In the genomic region with DNA sequence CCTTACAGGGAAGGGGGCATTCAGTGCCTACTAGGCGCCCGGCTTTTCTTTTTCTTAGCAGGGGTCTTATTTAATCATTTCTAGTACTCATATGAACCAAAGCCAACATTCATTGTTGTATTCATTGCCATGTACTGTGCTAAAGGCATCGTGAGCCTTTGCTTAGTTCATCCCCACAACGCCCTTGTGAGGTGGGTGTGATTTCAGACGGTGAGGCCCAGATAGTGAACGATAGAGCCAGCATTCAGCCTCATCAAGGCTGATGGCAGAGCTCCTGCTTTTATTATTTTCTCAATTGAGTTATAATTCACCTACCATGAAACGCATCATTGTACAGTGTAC, we compare ENCODE assay signal across 9 cellular contexts. TPM values are rescaled to one million over a fixed set of nuclear protein-coding genes. Genes with fewer than 3 reads are reported as not detected.
DNase-seq lines count a peak whose midpoint lies in the region; ATAC-seq, FAIRE-seq and TF ChIP-seq lines count a peak whose summit lies in the region.
"Had no signal": no experiment of that assay in that cellular context is flagged by ENCODE, and none has a peak within 500 bp of the region (broad histone marks: within the 10 kb centered on the region; RNA-seq: fewer than 3 reads in every experiment).

No MANE protein-coding gene starts in this region.

- H3K27ac ChIP-seq in BLaER1 treated with 17β-estradiol and CSF1 and Interleukin-3, amounts not matched to agents 10 nM and 100 nM: peak overlapping the region in 10 of 11 experiments; percentile 53 to 78 (median 70); a peak in 20 of 22 replicates
- H3K27ac ChIP-seq in GM12878 (ENCODE audit: control insufficient read depth, insufficient read depth): peak overlapping the region; percentile 77
- H3K27ac ChIP-seq in small intestine (ENCODE audit: low read depth in 1 of 2, low read length in 1 of 2): peak overlapping the region in 1 of 2 donors; percentile 65

- RAD21 ChIA-PET in GM12878 (lab: Charles Lee; ENCODE audit: unreplicated experiment): interaction anchor here (0.6 to 1.7 kb wide), 6 partner anchors 11 to 873 kb away, joined by 3 to 9 read pairs (median 4); no protein-coding TSS in a partner anchor

- no peak for TF ChIP-seq POLR2A in GM12878 (IDR thresholded peaks at IDR 0.05; ENCODE audit: low read depth, low read length)

- peaks cover 31 to 99% (median 49%) of the 10 kb centered on the region in 10 experiments for H3K4me1 ChIP-seq in BLaER1 treated with 17β-estradiol and CSF1 and Interleukin-3, amounts not matched to agents 10 nM and 100 nM
- peaks cover 14% of the 10 kb centered on the region for H3K4me1 ChIP-seq in GM12878 (ENCODE audit: control insufficient read depth, insufficient read depth, low read length)
- H3K4me1 ChIP-seq in mononuclear cell (ENCODE audit: insufficient read depth, low read length): peaks cover 71% of the 10 kb centered on the region
- peaks cover 0 to 3% of the 10 kb centered on the region in 2 donors for H3K4me1 ChIP-seq in small intestine (ENCODE audit: control insufficient read depth in 2 of 2, insufficient read depth in 1 of 2, low read depth in 1 of 2, low read length in 1 of 2)

- intact Hi-C loops in GM12878 (cut with micrococcal nuclease; ENCODE audit: unreplicated experiment): no loop called here

- H4K20me1 ChIP-seq in BLaER1 treated with 17β-estradiol and CSF1 and Interleukin-3, amounts not matched to agents 10 nM and 100 nM: peaks cover 7 to 100% (median 27%) of the 10 kb centered on the region in 11 experiments; a peak in 21 of 22 replicates
- H4K20me1 ChIP-seq in GM12878 (ENCODE audit: control insufficient read depth, insufficient read depth): no peaks in the 10 kb centered on the region

- DNase-seq in GM12878 (ENCODE audit: low read depth, low spot score) (no peak), NCI-H2171 treated with DMSO at 0.1 percent for 48 hours (lab: John Stamatoyannopoulos, UW) (no peak), small intestine (no peak)
- DNase-seq: NCI-H446 treated with DMSO at 0.1 percent for 48 hours had no signal

- SMC1A ChIA-PET in GM12878 (lab: Charles Lee; ENCODE audit: uncharacterized antibody, unreplicated experiment): interaction anchor here (0.9 to 2.3 kb wide), 7 partner anchors 10 to 119 kb away, joined by 3 to 24 read pairs (median 4); no protein-coding TSS in a partner anchor

- no peak for TF ChIP-seq EP300 in GM12878 (IDR thresholded peaks at IDR 0.05; ENCODE audit: borderline replicate concordance in 1 of 2, control insufficient read depth in 1 of 2, low read depth in 2 of 2, low read length in 2 of 2)

- CTCF ChIA-PET in GM12878 (lab: Yijun Ruan, JAX): interaction anchor here (0.8 to 2.9 kb wide), 5 partner anchors 10 to 99 kb away, joined by 3 to 23 read pairs (median 6); no protein-coding TSS in a partner anchor

- POLR2A ChIA-PET in GM12878 (lab: Charles Lee): interaction anchor here (1.0 to 3.1 kb wide), 2 partner anchors 10 to 99 kb away, joined by 4 to 27 read pairs; no protein-coding TSS in a partner anchor

- H3K4me2 ChIP-seq in BLaER1 treated with 17β-estradiol and CSF1 and Interleukin-3, amounts not matched to agents 10 nM and 100 nM: peak overlapping the region; percentile 78 to 99 (median 90)
- peak overlapping the region; percentile 98 for H3K4me2 ChIP-seq in GM12878 (ENCODE audit: control insufficient read depth, insufficient read depth)

- H3K9ac ChIP-seq in BLaER1 treated with 17β-estradiol and CSF1 and Interleukin-3, amounts not matched to agents 10 nM and 100 nM: peak overlapping the region; percentile 35 to 74 (median 69); a peak in 21 of 22 replicates
- H3K9ac ChIP-seq in GM12878 (ENCODE audit: control insufficient read depth, insufficient read depth, low read length): peak overlapping the region; percentile 74

- H3K36me3 ChIP-seq in BLaER1 treated with 17β-estradiol and CSF1 and Interleukin-3, amounts not matched to agents 10 nM and 100 nM: peaks cover 22 to 43% (median 31%) of the 10 kb centered on the region in 11 experiments; a peak in 20 of 22 replicates
- H3K36me3 ChIP-seq in GM12878 (ENCODE audit: control insufficient read depth in 2 of 2, insufficient read depth in 2 of 2, low read length in 1 of 2) (peaks cover 3 to 5% of the 10 kb centered on the region in 2 experiments), small intestine (ENCODE audit: control insufficient read depth in 2 of 2, insufficient read depth in 2 of 2, low read length in 2 of 2) (peaks cover 0 to 2% of the 10 kb centered on the region in 2 donors)

- peak overlapping the region; percentile 86 for H2AFZ ChIP-seq in GM12878 (ENCODE audit: control insufficient read depth, low read depth, low read length)

- TF ChIP-seq CTCF in GM12878 (IDR thresholded peaks at IDR 0.05 in 2 of 3, conservative IDR thresholded peaks at IDR 0.05 in 1 of 3; ENCODE audit: control insufficient read depth in 2 of 3, extremely low read depth in 1 of 3, insufficient read depth in 1 of 3, low read depth in 3 of 3, low read length in 3 of 3): no peak

- TF ChIP-seq RAD21 in GM12878 (IDR thresholded peaks at IDR 0.05; ENCODE audit: insufficient read depth, low read depth, low read length): no peak

- H3K27me3 ChIP-seq in BLaER1 treated with 17β-estradiol and CSF1 and Interleukin-3, amounts not matched to agents 10 nM and 100 nM: no peaks in the 10 kb centered on the region
- H3K27me3 ChIP-seq in GM12878 (replicated peaks in 1 of 2; ENCODE audit: control insufficient read depth in 2 of 2, insufficient read depth in 2 of 2, low read length in 1 of 2): no peaks in the 10 kb centered on the region
- no peaks in the 10 kb centered on the region for H3K27me3 ChIP-seq in mononuclear cell (ENCODE audit: insufficient read depth, low read length)
- H3K27me3 ChIP-seq in small intestine (ENCODE audit: control insufficient read depth in 2 of 2, insufficient read depth in 2 of 2, low read length in 2 of 2): no peaks in the 10 kb centered on the region

- WGBS in GM12878 (ENCODE audit: insufficient coverage, insufficient replicate concordance, low lambda C conversion rate, missing lambda C conversion rate): 51% methylated on average over 7 of the region's 7 CpGs
- 60 to 67% (median 66%) methylated on average over 7 of the region's 7 CpGs for WGBS in small intestine, 3 donors

- FAIRE-seq in GM12878 (lab: Jason Lieb, UNC) (no peak), small intestine (lab: Jason Lieb, UNC) (no peak)

- peaks cover 72% of the 10 kb centered on the region for H3K79me2 ChIP-seq in GM12878 (ENCODE audit: control insufficient read depth, insufficient read depth, low read length)

- in situ Hi-C loops in GM12878 (cut with MboI): no loop called here

- ATAC-seq in HG02610 (IDR thresholded peaks at IDR 0.05; ENCODE audit: unreplicated experiment) (peak; percentile 15), GM12878 (peak; percentile 36), HG02571 (IDR thresholded peaks at IDR 0.05; ENCODE audit: unreplicated experiment) (no peak), GM21423 (IDR thresholded peaks at IDR 0.05; ENCODE audit: unreplicated experiment) (no peak)

- peak overlapping the region in 4 of 10 experiments; percentile 10 to 60 (median 46); a peak in 6 of 20 replicates for H3K4me3 ChIP-seq in BLaER1 treated with 17β-estradiol and CSF1 and Interleukin-3, amounts not matched to agents 10 nM and 100 nM
- peak overlapping the region; percentile 62 for H3K4me3 ChIP-seq in GM12878
- H3K4me3 ChIP-seq in mononuclear cell (ENCODE audit: low read length): peak overlapping the region; percentile 3
- H3K4me3 ChIP-seq in small intestine (ENCODE audit: low read depth in 1 of 2, low read length in 2 of 2): no peak overlapping the region

- BruUV-seq in GM12878 (replicated peaks; lab: Mats Ljungman, UMichigan): no TSS peak

- no peaks in the 10 kb centered on the region for H3K9me3 ChIP-seq in BLaER1 treated with 17β-estradiol and CSF1 and Interleukin-3, amounts not matched to agents 10 nM and 100 nM (replicated peaks in 1 of 11)
- H3K9me3 ChIP-seq in GM12878 (replicated peaks; ENCODE audit: control insufficient read depth, insufficient read depth, low read length) (no peaks in the 10 kb centered on the region), mononuclear cell (ENCODE audit: low read depth, low read length) (no peaks in the 10 kb centered on the region), small intestine (ENCODE audit: control insufficient read depth, low read depth) (no peaks in the 10 kb centered on the region)

TF ChIP-seq in GM12878, 131 proteins besides CTCF, POLR2A, EP300 and RAD21 (continues in another document):
- TF ChIP-seq MXI1 (IDR thresholded peaks at IDR 0.05; ENCODE audit: low read depth, low read length): no peak
- TF ChIP-seq TCF12 (IDR thresholded peaks at IDR 0.05; ENCODE audit: low read depth, low read length): no peak
- no peak for TF ChIP-seq TAF1 (IDR thresholded peaks at IDR 0.05; ENCODE audit: borderline replicate concordance, low read depth, low read length)
- no peak for TF ChIP-seq ASH2L (IDR thresholded peaks at IDR 0.05; ENCODE audit: borderline replicate concordance, low read depth)
- no peak for TF ChIP-seq RAD51 (IDR thresholded peaks at IDR 0.05)
- no peak for TF ChIP-seq GABPA (IDR thresholded peaks at IDR 0.05; ENCODE audit: low read depth)

RNA-seq across cellular contexts. Expression of a gene that starts 50.0 kb away (rescaled TPM):
- 34.0 and 34.9 TPM in 2 replicates for total RNA-seq in GM12878 (2013; cell fraction: nucleolus; rRNA removed)
- total RNA-seq in GM12878 (2014; rRNA removed): 51.3 and 52.9 TPM in 2 replicates
- total RNA-seq in GM12878 (2014; rRNA removed; fragmentation: Illumina TruSeq; extraction: Trizol): 30.4 and 31.8 TPM in 2 replicates
- total RNA-seq in GM12878 (2021): 66.8 and 74.0 TPM in 2 replicates
- 45.7 TPM for polyA plus RNA-seq in GM12878 (2011; ENCODE audit: low read depth)
- polyA plus RNA-seq in GM12878 (2011; rRNA removed): 25.6 and 36.6 TPM in 2 replicates
- polyA plus RNA-seq in GM12878 (2011; cell fraction: cytosol; rRNA removed): 38.0 and 43.8 TPM in 2 replicates
- 35.1 and 43.0 TPM in 2 replicates for polyA plus RNA-seq in GM12878 (2011; cell fraction: nucleus; rRNA removed)
- 64.1 and 66.2 TPM in 2 replicates for polyA plus RNA-seq in GM12878 (2012)
- 55.6 and 59.2 TPM in 2 replicates for polyA plus RNA-seq in GM12878 (2014; fragmentation: Illumina TruSeq; extraction: Trizol)
- 1 to 10 TPM; 3.4 to 6.6 TPM for polyA plus RNA-seq in GM12878 (2014; fragmentation: Nextera tagmentation; extraction: Ambion mirVana)
- polyA plus RNA-seq in GM12878 (2014; rRNA removed): 40.3 and 43.4 TPM in 2 replicates
- polyA plus RNA-seq in GM12878 (2016; fragmentation: Nextera tagmentation; extraction: Ambion mirVana): 10 to 100 TPM; 75.7 to 77.3 TPM
- polyA minus RNA-seq in GM12878 (2011; rRNA and poly(A)+ RNA removed): 63.3 and 68.7 TPM in 2 replicates
- polyA minus RNA-seq in GM12878 (2011; cell fraction: cytosol; rRNA and poly(A)+ RNA removed): 19.8 and 22.1 TPM in 2 replicates
- 12.8 and 16.7 TPM in 2 replicates for polyA minus RNA-seq in GM12878 (2011; cell fraction: nucleus; rRNA and poly(A)+ RNA removed)
- total RNA-seq in mononuclear cell: 35.6 TPM
- polyA plus RNA-seq in small intestine: 10 to 100 TPM in 1 of 3 donors, 1 to 10 TPM in 2; 3.8 to 21.8 (median 10.0) TPM

Comparison
In these comparisons a context has a peak if more than half of its experiments do, and no peak if none do; other contexts are left out.
1. H3K4me3 ChIP-seq: peak in GM12878 (single experiment) and mononuclear cell (single experiment); none in small intestine (0 of 2).
2. ATAC-seq: peak in HG02610 (single experiment) and GM12878 (single experiment); none in HG02571 (single experiment) and GM21423 (single experiment).